19 cellular contexts compared by ENCODE assay signal in genomic region chr2:121907905-121908304, GRCh38.
DNase-seq lines count a peak whose midpoint lies in the region; ATAC-seq and TF ChIP-seq lines count a peak whose summit lies in the region.
"Had no signal": no experiment of that assay in that cellular context is flagged by ENCODE, and none has a peak within 500 bp of the region (broad histone marks: within the 10 kb centered on the region; RNA-seq: fewer than 3 reads in every experiment).

No MANE protein-coding gene starts in this region.

- ATAC-seq in GM21447 (IDR thresholded peaks at IDR 0.05; ENCODE audit: unreplicated experiment): no peak
- ATAC-seq: PC-3; right cardiac atrium; stimulated activated naive CD8-positive, alpha-beta T cell treated with anti-CD3 and anti-CD28 coated beads, Interleukin-15, Interleukin-2, amounts not matched to agents 100 U/mL and 50 U/mL, for 24 hours had no signal

- peaks cover 63% of the 10 kb centered on the region for H3K27me3 Mint-ChIP-seq in neural crest cell (ENCODE audit: low read depth)
- H3K27me3 Mint-ChIP-seq: B cell had no signal

- H3K4me1 Mint-ChIP-seq in neural crest cell: peaks cover 41% of the 10 kb centered on the region
- H3K4me1 Mint-ChIP-seq: B cell had no signal

- no peaks in the 10 kb centered on the region for H3K36me3 Mint-ChIP-seq in neural crest cell (ENCODE audit: low read depth)
- H3K36me3 Mint-ChIP-seq: type B pancreatic cell had no signal

- H3K9me3 Mint-ChIP-seq in neural crest cell: no peaks in the 10 kb centered on the region
- H3K9me3 Mint-ChIP-seq: type B pancreatic cell had no signal

- no peak overlapping the region for H3K4me3 Mint-ChIP-seq in neural crest cell
- H3K4me3 Mint-ChIP-seq: B cell, type B pancreatic cell had no signal

- peak; percentile 51 for DNase-seq in DMS153 treated with DMSO at 0.1 percent for 48 hours (lab: John Stamatoyannopoulos, UW; ENCODE audit: unreplicated experiment)
- DNase-seq in NCI-H1092 treated with DMSO at 0.1 percent for 48 hours (lab: John Stamatoyannopoulos, UW): peak; percentile 28
- DNase-seq in NCI-H446 (lab: John Stamatoyannopoulos, UW): peak; percentile 4 to 40
- DNase-seq in neural crest cell (ENCODE audit: low read depth, low spot score): no peak
- no peak for DNase-seq in GOT3 (lab: John Stamatoyannopoulos, UW)
- DNase-seq in HT-29 (ENCODE audit: low spot score): no peak
- no peak for DNase-seq in T-helper 9 cell
- DNase-seq: activated CD4-positive, alpha-beta T cell treated with anti-CD3 and anti-CD28 coated beads for 4 hours; aorta; DMS53; hypothalamus; IMR-90; NCI-H524 treated with DMSO at 0.1 percent for 48 hours; PC-3; right cardiac atrium; stimulated activated naive CD8-positive, alpha-beta T cell treated with anti-CD3 and anti-CD28 coated beads, Interleukin-15, Interleukin-2, amounts not matched to agents 100 U/mL and 50 U/mL, for 24 hours had no signal

- H3K27ac Mint-ChIP-seq in neural crest cell (ENCODE audit: unreplicated experiment): peak overlapping the region; percentile 88
- H3K27ac Mint-ChIP-seq: B cell, type B pancreatic cell had no signal

- TF ChIP-seq CTCF in neural crest cell (conservative IDR thresholded peaks at IDR 0.05): no peak

Comparison
In these comparisons a context has a peak if more than half of its experiments do, and no peak if none do; other contexts are left out.
1. DNase-seq: peak in DMS153 treated with DMSO at 0.1 percent for 48 hours (single experiment), NCI-H1092 treated with DMSO at 0.1 percent for 48 hours (single experiment) and NCI-H446 (2 of 2); none in neural crest cell (single experiment), GOT3 (single experiment), HT-29 (single experiment) and T-helper 9 cell (single experiment).